Comparison of ENCODE assay signal across 1 cellular context in the genomic region with DNA sequence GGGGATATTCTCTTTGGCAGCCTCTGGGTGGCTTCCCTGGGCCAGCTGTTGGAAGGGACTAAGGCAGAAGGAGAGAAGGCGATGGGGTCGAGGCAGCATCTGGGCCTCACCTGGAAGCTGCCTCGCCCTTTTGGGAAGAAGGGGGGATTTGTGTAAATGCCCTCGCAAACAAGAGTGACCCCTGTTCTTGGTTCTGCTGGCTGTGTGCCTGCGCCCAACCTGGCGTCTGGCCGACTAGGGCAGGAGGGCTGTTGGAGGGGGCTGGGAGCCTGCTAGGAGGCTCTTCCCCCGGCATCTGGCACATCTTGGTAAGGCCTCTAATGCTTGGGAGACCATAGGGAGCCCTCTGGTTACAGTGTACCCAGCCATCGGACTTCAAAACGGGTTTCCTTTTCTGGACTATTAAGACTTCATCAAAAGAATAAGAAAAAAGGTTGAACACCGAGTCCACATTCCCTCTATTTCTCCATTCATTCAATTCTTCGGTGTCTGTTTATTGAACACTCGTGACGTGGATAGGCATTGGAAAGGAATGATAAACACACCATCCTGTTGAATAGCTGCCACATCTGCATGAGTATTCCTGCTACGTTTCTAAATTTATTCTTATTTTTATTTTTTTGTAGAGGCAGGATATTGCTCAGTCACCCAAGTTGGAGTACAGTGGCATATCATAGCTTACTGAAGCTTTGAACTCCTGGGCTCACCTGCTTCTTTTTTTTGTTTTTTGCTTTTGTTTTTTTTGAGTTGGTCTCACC.
TF ChIP-seq lines count a peak whose summit lies in the region.

No MANE protein-coding gene starts in this region.

TF ChIP-seq in SK-N-SH treated with all-trans-retinoic acid at 6 μM for 48 hours, 23 proteins besides CTCF, POLR2A, EP300 and RAD21 (continued from another document):
- TF ChIP-seq TCF4 (CRISPR knock-in tag; IDR thresholded peaks at IDR 0.05; ENCODE audit: borderline replicate concordance) (no peak), ZNF70 (CRISPR knock-in tag; IDR thresholded peaks at IDR 0.05) (no peak), ZFP30 (CRISPR knock-in tag; IDR thresholded peaks at IDR 0.05) (no peak)
